ENCODE assay signal across 8 cellular contexts in genomic region chr6:135423649-135424128, GRCh38.
DNase-seq lines count a peak whose midpoint lies in the region; ATAC-seq, FAIRE-seq and TF ChIP-seq lines count a peak whose summit lies in the region.

No MANE protein-coding gene starts in this region.

- no peaks in the 10 kb centered on the region for H3K27me3 Mint-ChIP-seq in activated CD4-positive, alpha-beta T cell treated with anti-CD3 and anti-CD28 coated beads for 36 hours
- H3K27me3 Mint-ChIP-seq in effector memory CD8-positive, alpha-beta T cell: no peaks in the 10 kb centered on the region
- H3K27me3 Mint-ChIP-seq in mesothelial cell of epicardium (ENCODE audit: low read depth): no peaks in the 10 kb centered on the region

- no peak for DNase-seq in activated CD4-positive, alpha-beta T cell treated with anti-CD3 and anti-CD28 coated beads for 36 hours
- DNase-seq in activated CD4-positive, alpha-beta T cell treated with anti-CD3 and anti-CD28 coated beads for 48 hours: no peak
- peak; percentile 23 for DNase-seq in HTR-8/SVneo (ENCODE audit: insufficient read length, low spot score)
- DNase-seq in RPMI8226: peak; percentile 37
- DNase-seq in effector memory CD8-positive, alpha-beta T cell: peak; percentile 4 to 14 (median 5)
- DNase-seq in mesothelial cell of epicardium (ENCODE audit: low spot score in 2 of 2, unreplicated experiment in 2 of 2): no peak
- no peak for DNase-seq in NK-92 (lab: John Stamatoyannopoulos, UW; ENCODE audit: unreplicated experiment)

- intact Hi-C loops in activated CD4-positive, alpha-beta T cell treated with anti-CD3 and anti-CD28 coated beads for 36 hours (cut with DNase I, micrococcal nuclease): loop anchor here (2.0 to 10.0 kb wide), 6 partner anchors 226 to 1269 kb away; no protein-coding TSS in a partner anchor

- peak; percentile 71 for TF ChIP-seq CTCF in mesothelial cell of epicardium (IDR thresholded peaks at IDR 0.05; ENCODE audit: unreplicated experiment)

- POLR2A ChIA-PET in activated CD4-positive, alpha-beta T cell treated with anti-CD3 and anti-CD28 coated beads for 36 hours (lab: Charles Lee): no interaction called here

- CTCF ChIA-PET in activated CD4-positive, alpha-beta T cell treated with anti-CD3 and anti-CD28 coated beads for 36 hours (lab: Charles Lee): interaction anchor here (0.6 to 1.3 kb wide), 5 partner anchors 12 to 477 kb away, joined by 3 to 4 read pairs (median 3); no protein-coding TSS in a partner anchor

- no peak for FAIRE-seq in HTR-8/SVneo (lab: Jason Lieb, UNC)

- peak; percentile 78 for ATAC-seq in activated CD4-positive, alpha-beta T cell treated with anti-CD3 and anti-CD28 coated beads for 36 hours
- ATAC-seq in GM21717 (IDR thresholded peaks at IDR 0.05; ENCODE audit: unreplicated experiment): peak; percentile 82
- peak; percentile 67 for ATAC-seq in effector memory CD8-positive, alpha-beta T cell (replicated peaks)

- no peak overlapping the region for H3K27ac Mint-ChIP-seq in activated CD4-positive, alpha-beta T cell treated with anti-CD3 and anti-CD28 coated beads for 36 hours
- no peak overlapping the region for H3K27ac Mint-ChIP-seq in effector memory CD8-positive, alpha-beta T cell
- H3K27ac Mint-ChIP-seq in mesothelial cell of epicardium: no peak overlapping the region

- no peak overlapping the region for H3K4me3 Mint-ChIP-seq in activated CD4-positive, alpha-beta T cell treated with anti-CD3 and anti-CD28 coated beads for 36 hours
- no peak overlapping the region for H3K4me3 Mint-ChIP-seq in effector memory CD8-positive, alpha-beta T cell
- H3K4me3 Mint-ChIP-seq in mesothelial cell of epicardium: no peak overlapping the region

- H3K36me3 Mint-ChIP-seq in activated CD4-positive, alpha-beta T cell treated with anti-CD3 and anti-CD28 coated beads for 36 hours (ENCODE audit: low read depth): no peaks in the 10 kb centered on the region
- H3K36me3 Mint-ChIP-seq in effector memory CD8-positive, alpha-beta T cell (ENCODE audit: insufficient read depth): no peaks in the 10 kb centered on the region
- H3K36me3 Mint-ChIP-seq in mesothelial cell of epicardium: peaks cover 3% of the 10 kb centered on the region

- peaks cover 5% of the 10 kb centered on the region for H3K4me1 Mint-ChIP-seq in activated CD4-positive, alpha-beta T cell treated with anti-CD3 and anti-CD28 coated beads for 36 hours
- H3K4me1 Mint-ChIP-seq in effector memory CD8-positive, alpha-beta T cell (ENCODE audit: low read depth in 2 of 2): no peaks in the 10 kb centered on the region
- H3K4me1 Mint-ChIP-seq in mesothelial cell of epicardium: peaks cover 4% of the 10 kb centered on the region

- no peaks in the 10 kb centered on the region for H3K9me3 Mint-ChIP-seq in activated CD4-positive, alpha-beta T cell treated with anti-CD3 and anti-CD28 coated beads for 36 hours (ENCODE audit: low read depth)
- H3K9me3 Mint-ChIP-seq in effector memory CD8-positive, alpha-beta T cell: no peaks in the 10 kb centered on the region
- H3K9me3 Mint-ChIP-seq in mesothelial cell of epicardium: no peaks in the 10 kb centered on the region

Comparison
In these comparisons a context has a peak if more than half of its experiments do, and no peak if none do; other contexts are left out.
1. DNase-seq: peak in HTR-8/SVneo (single experiment), RPMI8226 (single experiment) and effector memory CD8-positive, alpha-beta T cell (3 of 3); none in activated CD4-positive, alpha-beta T cell treated with anti-CD3 and anti-CD28 coated beads for 36 hours (single experiment), activated CD4-positive, alpha-beta T cell treated with anti-CD3 and anti-CD28 coated beads for 48 hours (single experiment), mesothelial cell of epicardium (0 of 2) and NK-92 (single experiment).
2. Peak in every context shown above with its lines, with median percentiles within 50 percentile points of each other: ATAC-seq.